ENCODE assay signal across 11 cellular contexts in genomic region chr1:229117664-229118300, GRCh38.
A peak's percentile ranks its signal among the peaks of the same experiment; 100 is the strongest.
DNase-seq lines count a peak whose midpoint lies in the region; ATAC-seq and TF ChIP-seq lines count a peak whose summit lies in the region.
"Had no signal": no experiment of that assay in that cellular context is flagged by ENCODE, and none has a peak within 500 bp of the region (broad histone marks: within the 10 kb centered on the region; RNA-seq: fewer than 3 reads in every experiment).

No MANE protein-coding gene starts in this region.

- no TSS peak for BruUV-seq in IMR-90 (replicated peaks; lab: Mats Ljungman, UMichigan)

- H3K79me1 ChIP-seq in IMR-90 (ENCODE audit: low read depth in 1 of 2, low read length in 2 of 2) (no peaks in the 10 kb centered on the region), mesenchymal stem cell (replicated peaks; ENCODE audit: low read length, poor library complexity, severe bottlenecking) (no peaks in the 10 kb centered on the region)

- intact Hi-C loops in IMR-90 (cut with micrococcal nuclease) = loop anchor here (5.0 to 10.0 kb wide), 2 partner anchors 110 to 327 kb away; no protein-coding TSS in a partner anchor
- intact Hi-C loops in colonic mucosa (cut with DNase I) = no loop called here

- H2AK9ac ChIP-seq in IMR-90 (replicated peaks; ENCODE audit: low read depth, low read length, poor library complexity) = no peak overlapping the region

- CTCF ChIA-PET in AG04450 (lab: Charles Lee) = no interaction called here
- CTCF ChIA-PET in IMR-90 (lab: Yijun Ruan, JAX) = interaction anchor here (1.0 to 1.1 kb wide), 2 partner anchors 9 to 110 kb away, joined by 3 to 4 read pairs; no protein-coding TSS in a partner anchor

- dilution Hi-C loops in IMR-90 (cut with HindIII; ENCODE audit: low sequenced_read_pairs, unreplicated experiment) = no loop called here

- H3K23ac ChIP-seq in IMR-90 (ENCODE audit: low read depth, low read length) (no peak overlapping the region), mesenchymal stem cell (ENCODE audit: low read length in 2 of 2) (no peak overlapping the region)

- H3K4me2 ChIP-seq in IMR-90 (ENCODE audit: low read depth, low read length) (peak overlapping the region; percentile 8; the same call in 1 of the 2 replicates), mesenchymal stem cell (ENCODE audit: low read length, poor library complexity, severe bottlenecking) (no peak overlapping the region)

- H3K14ac ChIP-seq in IMR-90 (replicated peaks; ENCODE audit: low read depth, low read length) = no peak overlapping the region
- no peak overlapping the region for H3K14ac ChIP-seq in mesenchymal stem cell (ENCODE audit: low read length in 2 of 2)

- H3K4ac ChIP-seq in IMR-90 (ENCODE audit: low read depth, low read length) = no peak overlapping the region
- H3K4ac ChIP-seq in mesenchymal stem cell (ENCODE audit: low read depth in 1 of 2, low read length in 2 of 2) = no peak overlapping the region

- 24% methylated on average over 5 of the region's 14 CpGs; no CpG with 5 or more reads in 1 of the 2 experiments for WGBS in IMR-90 (ENCODE audit: extremely low coverage in 2 of 2, insufficient read length in 1 of 2), 2 experiments
- 93% methylated on average over 14 of the region's 14 CpGs for WGBS in mesenchymal stem cell

- no peak overlapping the region; the same call in 1 of the 2 replicates for H4K5ac ChIP-seq in IMR-90 (ENCODE audit: low read depth, low read length)

- DNase-seq in AG04450 (ENCODE audit: low read depth, low spot score) (peak; percentile 20), IMR-90 (peak; percentile 49), colonic mucosa (peak; percentile 53), mesenchymal stem cell (no peak), H7 (no peak), NCI-H526 treated with DMSO at 0.1 percent for 48 hours (lab: John Stamatoyannopoulos, UW) (no peak), ACHN (no peak)
- DNase-seq: activated T-cell treated with anti-CD3 and anti-CD28 coated beads, Interleukin-2, amount 50 U/mL, for 1 hour; erythroblast; SHP77 had no signal

- peaks cover 6% of the 10 kb centered on the region for H3K9me3 ChIP-seq in AG04450 (ENCODE audit: control insufficient read depth, insufficient read depth, low read length)
- peaks cover 4% of the 10 kb centered on the region; the same call in 1 of the 2 replicates for H3K9me3 ChIP-seq in IMR-90 (ENCODE audit: control insufficient read depth, insufficient read depth, low read length)
- H3K9me3 ChIP-seq in colonic mucosa = no peaks in the 10 kb centered on the region
- no peaks in the 10 kb centered on the region for H3K9me3 ChIP-seq in mesenchymal stem cell (ENCODE audit: control insufficient read depth, low read length)

- H2BK120ac ChIP-seq in IMR-90 (ENCODE audit: low read depth, low read length) = 0 out of 2 replicates have a peak overlapping the region, but pooled peaks have one; percentile 13
- H2BK120ac ChIP-seq in mesenchymal stem cell (ENCODE audit: low read depth, low read length) = peak overlapping the region; percentile 27

- no peaks in the 10 kb centered on the region for H4K20me1 ChIP-seq in IMR-90 (ENCODE audit: insufficient read depth, low read length)

- H2BK20ac ChIP-seq in IMR-90 (ENCODE audit: low read depth, low read length) = no peak overlapping the region

- no peaks in the 10 kb centered on the region for H3K9me1 ChIP-seq in IMR-90 (ENCODE audit: insufficient read depth, low read length)

- H2BK15ac ChIP-seq in IMR-90 (ENCODE audit: low read depth, low read length) = no peak overlapping the region
- no peak overlapping the region for H2BK15ac ChIP-seq in mesenchymal stem cell (ENCODE audit: low read depth, poor library complexity, severe bottlenecking)

- H3K4me1 ChIP-seq in IMR-90 (ENCODE audit: control insufficient read depth, insufficient read depth, low read length) (peaks cover 16% of the 10 kb centered on the region; the same call in 1 of the 2 replicates), colonic mucosa (no peaks in the 10 kb centered on the region), mesenchymal stem cell (ENCODE audit: control insufficient read depth, insufficient read depth, low read depth, low read length) (peaks cover 2% of the 10 kb centered on the region)

- TF ChIP-seq RAD21 in IMR-90 (IDR thresholded peaks at IDR 0.05; ENCODE audit: low read length) = no peak

- H4K91ac ChIP-seq in IMR-90 (ENCODE audit: insufficient read depth, low read depth, low read length) (no peak overlapping the region), mesenchymal stem cell (ENCODE audit: low read length) (peak overlapping the region; percentile 43)

- H3K27me3 ChIP-seq in AG04450 (ENCODE audit: control insufficient read depth, insufficient read depth, low read length) = peaks cover 15% of the 10 kb centered on the region
- H3K27me3 ChIP-seq in IMR-90 (ENCODE audit: control insufficient read depth, insufficient read depth, low read length) = peaks cover 17% of the 10 kb centered on the region
- H3K27me3 ChIP-seq in colonic mucosa = no peaks in the 10 kb centered on the region
- H3K27me3 ChIP-seq in mesenchymal stem cell (ENCODE audit: control insufficient read depth in 1 of 2, insufficient read depth in 1 of 2, low read length in 2 of 2) = peaks cover 19 to 31% of the 10 kb centered on the region in 2 experiments
- no peaks in the 10 kb centered on the region for H3K27me3 ChIP-seq in H7 (ENCODE audit: control insufficient read depth, insufficient read depth, low read length)

- H2BK12ac ChIP-seq in mesenchymal stem cell (ENCODE audit: low read length in 2 of 2) = peak overlapping the region in 1 of 2 experiments; percentile 28

- H3K27ac ChIP-seq in AG04450 (ENCODE audit: low read depth, low read length) = no peak overlapping the region
- H3K27ac ChIP-seq in IMR-90 (ENCODE audit: insufficient read depth, low read length) = peak overlapping the region; percentile 1; the same call in 1 of the 2 replicates
- no peak overlapping the region for H3K27ac ChIP-seq in colonic mucosa
- no peak overlapping the region for H3K27ac ChIP-seq in mesenchymal stem cell (ENCODE audit: low read length, poor library complexity, severe bottlenecking)

- peak overlapping the region; percentile 13 for H2AFZ ChIP-seq in IMR-90 (replicated peaks; ENCODE audit: low read length, poor library complexity)
- H2AFZ ChIP-seq in mesenchymal stem cell (ENCODE audit: low read depth, low read length) = no peak overlapping the region

- no peaks in the 10 kb centered on the region for H3K36me3 ChIP-seq in IMR-90 (ENCODE audit: control insufficient read depth, insufficient read depth, low read length)
- no peaks in the 10 kb centered on the region for H3K36me3 ChIP-seq in colonic mucosa
- no peaks in the 10 kb centered on the region for H3K36me3 ChIP-seq in mesenchymal stem cell (ENCODE audit: control insufficient read depth in 1 of 2, insufficient read depth in 2 of 2, low read depth in 1 of 2, low read length in 2 of 2)
- H3K36me3 ChIP-seq in H7 (replicated peaks; ENCODE audit: control insufficient read depth, insufficient read depth, low read length) = no peaks in the 10 kb centered on the region

- no peak overlapping the region for H3K56ac ChIP-seq in IMR-90 (ENCODE audit: extremely low read depth, insufficient read depth, low read length)

- H3K4me3 ChIP-seq in AG04450 (ENCODE audit: low read depth, low read length) (no peak overlapping the region), IMR-90 (ENCODE audit: insufficient read depth, low read depth, low read length) (no peak overlapping the region), colonic mucosa (no peak overlapping the region), mesenchymal stem cell (ENCODE audit: insufficient read depth in 1 of 2, low read depth in 1 of 2, low read length in 2 of 2) (no peak overlapping the region), H7 (ENCODE audit: insufficient read depth, low read depth, low read length) (no peak overlapping the region)

- H2AK5ac ChIP-seq in IMR-90 (ENCODE audit: low read depth, low read length) (no peak overlapping the region), mesenchymal stem cell (ENCODE audit: low read length, severe bottlenecking) (no peak overlapping the region)

- no peak for TF ChIP-seq CTCF in AG04450 (IDR thresholded peaks at IDR 0.05; ENCODE audit: low read depth, low read length)
- no peak for TF ChIP-seq CTCF in IMR-90 (conservative IDR thresholded peaks at IDR 0.05; ENCODE audit: low read depth, low read length)
- no peak for TF ChIP-seq CTCF in colonic mucosa (IDR thresholded peaks at IDR 0.05)

- H3K18ac ChIP-seq in IMR-90 (ENCODE audit: low read depth, low read length) (peak overlapping the region; percentile 27; the same call in 1 of the 2 replicates), mesenchymal stem cell (ENCODE audit: low read depth in 1 of 2, low read length in 2 of 2) (no peak overlapping the region)

- H2BK5ac ChIP-seq in IMR-90 (ENCODE audit: low read depth, low read length, poor library complexity, severe bottlenecking) (no peak overlapping the region), mesenchymal stem cell (ENCODE audit: low read depth, low read length, poor library complexity, severe bottlenecking) (no peak overlapping the region)

- TF ChIP-seq POLR2A in IMR-90 (IDR thresholded peaks at IDR 0.05; ENCODE audit: low read depth, low read length) = no peak

- POLR2A ChIA-PET in AG04450 (lab: Yijun Ruan, JAX) = no interaction called here
- POLR2A ChIA-PET in IMR-90 (lab: Charles Lee; ENCODE audit: unreplicated experiment) = no interaction called here

- H3K9ac ChIP-seq in IMR-90 (ENCODE audit: low read depth, low read length) (no peak overlapping the region), colonic mucosa (ENCODE audit: low read depth in 2 of 2, low read length in 2 of 2) (no peak overlapping the region), mesenchymal stem cell (ENCODE audit: low read length) (no peak overlapping the region)

- H4K8ac ChIP-seq in IMR-90 (ENCODE audit: low read depth in 2 of 2, low read length in 2 of 2) (no peak overlapping the region), mesenchymal stem cell (ENCODE audit: low read length) (no peak overlapping the region)

- in situ Hi-C loops in IMR-90 (cut with MboI; ENCODE audit: low sequenced_read_pairs) (no loop called here), ACHN (cut with HindIII; ENCODE audit: low pct_ligation_motif_present, low pct_unique_long_range_greater_than_20kb, low sequenced_read_pairs) (no loop called here)

- ATAC-seq in IMR-90 (ENCODE audit: low read depth) = peak; percentile 24
- ATAC-seq in GM18502 (IDR thresholded peaks at IDR 0.05; ENCODE audit: poor library complexity, unreplicated experiment) = no peak

TF ChIP-seq in IMR-90, 13 proteins besides CTCF, POLR2A, EP300 and RAD21 (continues in another document):
- TF ChIP-seq, protein P1, sequence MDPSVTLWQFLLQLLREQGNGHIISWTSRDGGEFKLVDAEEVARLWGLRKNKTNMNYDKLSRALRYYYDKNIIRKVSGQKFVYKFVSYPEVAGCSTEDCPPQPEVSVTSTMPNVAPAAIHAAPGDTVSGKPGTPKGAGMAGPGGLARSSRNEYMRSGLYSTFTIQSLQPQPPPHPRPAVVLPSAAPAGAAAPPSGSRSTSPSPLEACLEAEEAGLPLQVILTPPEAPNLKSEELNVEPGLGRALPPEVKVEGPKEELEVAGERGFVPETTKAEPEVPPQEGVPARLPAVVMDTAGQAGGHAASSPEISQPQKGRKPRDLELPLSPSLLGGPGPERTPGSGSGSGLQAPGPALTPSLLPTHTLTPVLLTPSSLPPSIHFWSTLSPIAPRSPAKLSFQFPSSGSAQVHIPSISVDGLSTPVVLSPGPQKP (IDR thresholded peaks at IDR 0.05; ENCODE audit: borderline replicate concordance, low read depth, low read length) = no peak
- no peak for TF ChIP-seq MAFK (IDR thresholded peaks at IDR 0.05; ENCODE audit: low read depth, low read length)

Comparison
In these comparisons a context has a peak if more than half of its experiments do, and no peak if none do; other contexts are left out.
1. DNase-seq: peak in AG04450 (single experiment), IMR-90 (single experiment) and colonic mucosa (single experiment); none in mesenchymal stem cell (single experiment), H7 (single experiment), NCI-H526 treated with DMSO at 0.1 percent for 48 hours (single experiment) and ACHN (single experiment).